1 cellular context compared by ENCODE assay signal in genomic region chr1:11012260-11013159, GRCh38.
TF ChIP-seq lines count a peak whose summit lies in the region.

TSS of gene TARDBP (plus strand) at chr1:11012654. CDS start at chr1:11013728, 1,074 bp downstream.

TF ChIP-seq in A549, 52 proteins besides CTCF, POLR2A, EP300 and RAD21 (continued from another document):
- TF ChIP-seq BCL3 (IDR thresholded peaks at IDR 0.05) (peak; percentile 17; the same call in 1 of the 3 replicates), ESRRA (IDR thresholded peaks at IDR 0.05; ENCODE audit: borderline replicate concordance, low read length) (no peak), RCOR1 (IDR thresholded peaks at IDR 0.05; ENCODE audit: low read depth, low read length) (no peak), KDM5A (IDR thresholded peaks at IDR 0.05) (peak; percentile 71), BHLHE40 (IDR thresholded peaks at IDR 0.05; ENCODE audit: low read depth, low read length) (peak; percentile 68)
TF ChIP-seq in A549: peak in this region for 9.
